Comparison of ENCODE assay signal across 24 cellular contexts in the genomic region with DNA sequence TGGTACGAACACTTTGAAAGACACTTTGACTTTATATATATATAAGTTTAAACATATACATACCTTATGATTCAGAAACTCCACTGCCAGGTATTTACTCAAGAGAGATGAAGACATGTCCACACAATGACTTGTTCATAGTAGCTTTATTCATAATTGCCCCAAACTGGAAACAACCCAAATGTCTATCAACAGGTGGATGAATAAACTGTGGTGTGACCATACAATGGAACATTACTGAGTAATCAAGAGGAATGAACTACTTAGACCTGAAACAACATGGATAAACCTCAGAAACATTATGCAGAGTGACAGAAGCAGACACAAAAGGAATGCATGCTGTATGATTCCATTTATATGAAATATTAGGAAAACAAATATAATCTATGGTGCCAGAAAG.
"Had no signal": no experiment of that assay in that cellular context is flagged by ENCODE, and none has a peak within 500 bp of the region (broad histone marks: within the 10 kb centered on the region; RNA-seq: fewer than 3 reads in every experiment).

No MANE protein-coding gene starts in this region.

- H3K36me3 ChIP-seq: gastrocnemius medialis, heart right ventricle, left ventricle myocardium inferior, lower lobe of right lung, stomach, thoracic aorta, transverse colon had no signal

- H3K36me3 Mint-ChIP-seq: naive B cell had no signal

- ATAC-seq: gastrocnemius medialis, heart right ventricle, left cardiac atrium, lower lobe of right lung, sciatic nerve had no signal

- H2AFZ ChIP-seq: parathyroid adenoma had no signal

- H3K27me3 ChIP-seq: dorsolateral prefrontal cortex, gastrocnemius medialis, heart right ventricle, stomach, transverse colon had no signal

- H3K4me3 Mint-ChIP-seq: central memory CD8-positive, alpha-beta T cell; naive B cell; nephron progenitor cell had no signal

- H3K27ac Mint-ChIP-seq: naive B cell, nephron progenitor cell had no signal

- H3K4me1 Mint-ChIP-seq: central memory CD8-positive, alpha-beta T cell; naive B cell had no signal

- H3K27ac ChIP-seq: dorsolateral prefrontal cortex, gastrocnemius medialis, heart right ventricle, left ventricle myocardium inferior, lower lobe of right lung, parathyroid adenoma, stomach, thoracic aorta, transverse colon had no signal

- H3K4me1 ChIP-seq: gastrocnemius medialis, left ventricle myocardium inferior, lower lobe of right lung, parathyroid adenoma had no signal

- DNase-seq: cortex of kidney; dorsolateral prefrontal cortex; effector memory CD4-positive, alpha-beta T cell; gastrocnemius medialis; heart right ventricle; hypothalamus; left cardiac atrium; left ventricle myocardium inferior; lower lobe of right lung; mesenchymal stem cell; midbrain; naive B cell; nephron progenitor cell; stimulated activated CD4-positive, alpha-beta T cell treated with anti-CD3 and anti-CD28 coated beads, Interleukin-2, amount 100 ng/mL, for 24 hours; stimulated activated CD4-positive, alpha-beta T cell treated with anti-CD3 and anti-CD28 coated beads, Interleukin-4, amount 100 ng/mL, for 4 hours; stimulated activated naive CD4-positive, alpha-beta T cell; stomach; substantia nigra; transverse colon had no signal

- H3K79me2 ChIP-seq: parathyroid adenoma had no signal

- H3K9me3 Mint-ChIP-seq: central memory CD8-positive, alpha-beta T cell; naive B cell; nephron progenitor cell had no signal

- H3K9ac ChIP-seq: parathyroid adenoma had no signal

- H3K4me3 ChIP-seq: dorsolateral prefrontal cortex, gastrocnemius medialis, heart right ventricle, left ventricle myocardium inferior, lower lobe of right lung, skin epidermis, stomach, thoracic aorta, transverse colon had no signal

- H3K9me3 ChIP-seq: gastrocnemius medialis, heart right ventricle, left ventricle myocardium inferior, lower lobe of right lung, stomach, thoracic aorta, transverse colon had no signal
